ENCODE assay signal across 1 cellular context in genomic region chr16:2603165-2604015, GRCh38.
TF ChIP-seq lines count a peak whose summit lies in the region.

No MANE protein-coding gene starts in this region.

TF ChIP-seq in HepG2, 621 proteins besides CTCF, POLR2A, EP300 and RAD21 (continued from another document and continues in another):
- TF ChIP-seq FOXP4 (CRISPR knock-in tag; IDR thresholded peaks at IDR 0.05) = peak; percentile 64
- TF ChIP-seq NFYC (CRISPR knock-in tag; IDR thresholded peaks at IDR 0.05) = peak; percentile 54; the same call in 1 of the 2 replicates
- 0 out of 2 replicates have a peak, but pooled peaks have one; percentile 56 for TF ChIP-seq ZSCAN12 (CRISPR knock-in tag; IDR thresholded peaks at IDR 0.05)
- TF ChIP-seq ZBTB4 (CRISPR knock-in tag; IDR thresholded peaks at IDR 0.05; ENCODE audit: borderline replicate concordance) = 0 out of 2 replicates have a peak, but pooled peaks have one; percentile 25
- no peak for TF ChIP-seq PRDM4 (CRISPR knock-in tag; IDR thresholded peaks at IDR 0.05; ENCODE audit: borderline replicate concordance)
- TF ChIP-seq ZNF230 (CRISPR knock-in tag; IDR thresholded peaks at IDR 0.05) = peak; percentile 94
- TF ChIP-seq SAFB2 (CRISPR knock-in tag; IDR thresholded peaks at IDR 0.05; ENCODE audit: borderline replicate concordance, low read depth) = peak; percentile 96
- 0 out of 2 replicates have a peak, but pooled peaks have one; percentile 91 for TF ChIP-seq THAP8 (CRISPR knock-in tag; IDR thresholded peaks at IDR 0.05; ENCODE audit: borderline replicate concordance)
- peak; percentile 90 for TF ChIP-seq ZMYM4 (CRISPR knock-in tag; IDR thresholded peaks at IDR 0.05)
- peak; percentile 86 for TF ChIP-seq ETV6 (CRISPR knock-in tag; conservative IDR thresholded peaks at IDR 0.05)
- TF ChIP-seq HNF4G (IDR thresholded peaks at IDR 0.05; ENCODE audit: borderline replicate concordance, low read depth, low read length) = peak; percentile 39; the same call in 1 of the 2 replicates
- TF ChIP-seq HNF4G (CRISPR knock-in tag; IDR thresholded peaks at IDR 0.05; ENCODE audit: borderline replicate concordance, low read depth) = no peak
- 0 out of 2 replicates have a peak, but pooled peaks have one; percentile 58 for TF ChIP-seq ZNF251 (CRISPR knock-in tag; IDR thresholded peaks at IDR 0.05)
- TF ChIP-seq MXD3 (CRISPR knock-in tag; IDR thresholded peaks at IDR 0.05) = peak; percentile 89
- TF ChIP-seq HMG20A (CRISPR knock-in tag; IDR thresholded peaks at IDR 0.05; ENCODE audit: borderline replicate concordance) = peak; percentile 12; the same call in 1 of the 2 replicates
- TF ChIP-seq XBP1 (CRISPR knock-in tag; IDR thresholded peaks at IDR 0.05) = no peak
- TF ChIP-seq ZNF142 (CRISPR knock-in tag; IDR thresholded peaks at IDR 0.05) = peak; percentile 82; the same call in 1 of the 2 replicates
- TF ChIP-seq ISX (CRISPR knock-in tag; conservative IDR thresholded peaks at IDR 0.05) = no peak
- peak; percentile 87; the same call in 1 of the 2 replicates for TF ChIP-seq ZFP82 (CRISPR knock-in tag; IDR thresholded peaks at IDR 0.05; ENCODE audit: borderline replicate concordance)
- TF ChIP-seq KDM3A (CRISPR knock-in tag; IDR thresholded peaks at IDR 0.05; ENCODE audit: low read depth) = peak; percentile 81; the same call in 1 of the 2 replicates
- TF ChIP-seq ZGPAT (CRISPR knock-in tag; IDR thresholded peaks at IDR 0.05) = peak; percentile 96
- peak; percentile 88 for TF ChIP-seq PHF21A (CRISPR knock-in tag; IDR thresholded peaks at IDR 0.05)
- peak; percentile 44 for TF ChIP-seq ZNF816 (CRISPR knock-in tag; IDR thresholded peaks at IDR 0.05; ENCODE audit: borderline replicate concordance)
- no peak for TF ChIP-seq KAT2B (IDR thresholded peaks at IDR 0.05; ENCODE audit: borderline replicate concordance, low read depth, low read length)
- TF ChIP-seq GABPA (IDR thresholded peaks at IDR 0.05; ENCODE audit: low read depth, low read length) = peak; percentile 98
- peak; percentile 99 for TF ChIP-seq GABPA (CRISPR knock-in tag; IDR thresholded peaks at IDR 0.05; ENCODE audit: low read depth)
- peak; percentile 89 for TF ChIP-seq ZSCAN31 (CRISPR knock-in tag; IDR thresholded peaks at IDR 0.05; ENCODE audit: low read depth)
- TF ChIP-seq ZNF101 (CRISPR knock-in tag; IDR thresholded peaks at IDR 0.05; ENCODE audit: borderline replicate concordance, low read depth) = no peak; the same call in 1 of the 2 replicates
- TF ChIP-seq BORCS8-MEF2B (CRISPR knock-in tag; IDR thresholded peaks at IDR 0.05) = peak; percentile 78; the same call in 1 of the 2 replicates
- TF ChIP-seq KLF15 (CRISPR knock-in tag; IDR thresholded peaks at IDR 0.05; ENCODE audit: borderline replicate concordance) = no peak
- TF ChIP-seq LBX2 (CRISPR knock-in tag; IDR thresholded peaks at IDR 0.05; ENCODE audit: borderline replicate concordance) = no peak
- TF ChIP-seq USF2 (IDR thresholded peaks at IDR 0.05; ENCODE audit: low read depth, low read length) = peak; percentile 81
- peak; percentile 94; the same call in 1 of the 2 replicates for TF ChIP-seq USF2 (CRISPR knock-in tag; IDR thresholded peaks at IDR 0.05; ENCODE audit: borderline replicate concordance)
- 0 out of 2 replicates have a peak, but pooled peaks have one; percentile 53 for TF ChIP-seq ZBTB46 (CRISPR knock-in tag; IDR thresholded peaks at IDR 0.05; ENCODE audit: borderline replicate concordance)
